Comparison of ENCODE assay signal across 13 cellular contexts in the genomic region with DNA sequence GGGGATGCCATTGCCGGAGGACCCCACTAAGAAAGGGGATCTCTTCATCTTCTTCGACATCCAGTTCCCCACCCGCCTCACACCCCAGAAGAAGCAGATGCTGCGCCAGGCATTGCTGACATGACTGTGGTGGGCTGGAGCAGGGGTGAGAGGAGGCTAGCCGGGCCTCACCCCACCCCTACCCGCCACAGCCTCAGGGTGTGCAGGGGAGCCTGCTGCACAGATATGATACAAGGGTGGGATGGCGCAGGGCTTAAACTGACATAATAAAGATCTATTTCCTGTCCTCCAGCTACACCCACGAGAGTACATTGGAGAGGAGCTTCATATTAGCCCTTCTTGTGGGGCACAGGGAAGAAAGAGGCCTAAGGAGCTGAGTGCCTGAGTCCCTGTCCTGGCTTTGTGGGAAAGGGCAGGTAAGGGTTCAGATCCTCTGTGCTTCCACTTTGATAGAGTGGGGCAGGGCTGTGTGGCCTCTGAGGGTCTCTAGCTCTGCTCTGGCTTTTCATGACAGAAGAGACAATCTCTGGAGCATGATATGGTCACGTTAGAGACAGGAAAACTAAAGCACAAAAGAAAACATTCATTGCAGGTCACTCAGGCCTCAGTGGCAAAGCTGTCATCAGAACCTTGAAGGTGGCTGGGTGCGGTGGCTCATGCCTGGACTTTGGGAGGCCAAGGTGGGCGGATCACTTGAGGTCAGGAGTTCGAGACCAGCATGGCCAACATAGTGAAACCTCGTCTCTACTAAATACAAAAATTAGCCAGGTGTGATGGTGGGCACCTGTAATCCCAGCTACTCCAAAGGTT. TPM values are rescaled to one million over a fixed set of nuclear protein-coding genes. Genes with fewer than 3 reads are reported as not detected.
DNase-seq lines count a peak whose midpoint lies in the region; ATAC-seq, FAIRE-seq and TF ChIP-seq lines count a peak whose summit lies in the region.
"Had no signal": no experiment of that assay in that cellular context is flagged by ENCODE, and none has a peak within 500 bp of the region (broad histone marks: within the 10 kb centered on the region; RNA-seq: fewer than 3 reads in every experiment).

No MANE protein-coding gene starts in this region.

- no peaks in the 10 kb centered on the region for H3K9me3 Mint-ChIP-seq in T-helper 1 cell treated with Interleukin-12 subunit alpha and Interleukin-12 subunit beta and Interleukin-4 antibody, amounts not matched to agents 30 μg/mL and 1 μg/mL, for 36 hours
- no peaks in the 10 kb centered on the region for H3K9me3 Mint-ChIP-seq in type B pancreatic cell

- DNase-seq in cardiac septum (ENCODE audit: low spot score) (peak; percentile 38), Right ventricle myocardium superior (no peak), type B pancreatic cell (ENCODE audit: extremely low spot score, unreplicated experiment) (no peak), HK-2 (ENCODE audit: unreplicated experiment) (no peak), small intestine (no peak)
- DNase-seq in effector memory CD4-positive, alpha-beta T cell = no peak
- DNase-seq: activated CD8-positive, alpha-beta memory T cell treated with anti-CD3 and anti-CD28 coated beads, Interleukin-2, amount 50 U/mL, for 4 hours; NCI-H774 had no signal

- intact Hi-C loops in cardiac septum (cut with DNase I) = loop anchor here (10.0 kb wide), 2 partner anchors 125 to 355 kb away; no protein-coding TSS in a partner anchor
- intact Hi-C loops in Right ventricle myocardium superior (cut with DNase I) = loop anchor here (10.0 kb wide), 3 partner anchors 55 to 475 kb away; no protein-coding TSS in a partner anchor

- FAIRE-seq in small intestine (lab: Jason Lieb, UNC) = no peak
- FAIRE-seq: islet of Langerhans had no signal

- H3K27me3 ChIP-seq in effector memory CD4-positive, alpha-beta T cell (replicated peaks; ENCODE audit: control insufficient read depth, insufficient read depth, low read length, poor library complexity, severe bottlenecking) = no peaks in the 10 kb centered on the region
- H3K27me3 ChIP-seq in small intestine (ENCODE audit: control insufficient read depth in 2 of 2, insufficient read depth in 2 of 2, low read length in 2 of 2) = no peaks in the 10 kb centered on the region
- H3K27me3 ChIP-seq: BLaER1 had no signal

- no peaks in the 10 kb centered on the region for H3K27me3 Mint-ChIP-seq in T-helper 1 cell treated with Interleukin-12 subunit alpha and Interleukin-12 subunit beta and Interleukin-4 antibody, amounts not matched to agents 30 μg/mL and 1 μg/mL, for 36 hours (ENCODE audit: low read depth)
- H3K27me3 Mint-ChIP-seq in type B pancreatic cell = no peaks in the 10 kb centered on the region

- peak overlapping the region; percentile 72 for H3K27ac Mint-ChIP-seq in T-helper 1 cell treated with Interleukin-12 subunit alpha and Interleukin-12 subunit beta and Interleukin-4 antibody, amounts not matched to agents 30 μg/mL and 1 μg/mL, for 36 hours
- H3K27ac Mint-ChIP-seq in type B pancreatic cell = peak overlapping the region; percentile 73

- H3K36me3 ChIP-seq in effector memory CD4-positive, alpha-beta T cell (ENCODE audit: control insufficient read depth, insufficient read depth, low read length) = peaks cover 8% of the 10 kb centered on the region
- peaks cover 0 to 2% of the 10 kb centered on the region in 2 donors for H3K36me3 ChIP-seq in small intestine (ENCODE audit: control insufficient read depth in 2 of 2, insufficient read depth in 2 of 2, low read length in 2 of 2)

- ATAC-seq in Right ventricle myocardium superior (ENCODE audit: poor library complexity) = no peak
- ATAC-seq in GM19351 (IDR thresholded peaks at IDR 0.05; ENCODE audit: unreplicated experiment) = no peak

- no peak overlapping the region for H3K4me3 Mint-ChIP-seq in T-helper 1 cell treated with Interleukin-12 subunit alpha and Interleukin-12 subunit beta and Interleukin-4 antibody, amounts not matched to agents 30 μg/mL and 1 μg/mL, for 36 hours
- H3K4me3 Mint-ChIP-seq in type B pancreatic cell = no peak overlapping the region

- peaks cover 22% of the 10 kb centered on the region for H3K36me3 Mint-ChIP-seq in T-helper 1 cell treated with Interleukin-12 subunit alpha and Interleukin-12 subunit beta and Interleukin-4 antibody, amounts not matched to agents 30 μg/mL and 1 μg/mL, for 36 hours (ENCODE audit: low read depth)
- H3K36me3 Mint-ChIP-seq in type B pancreatic cell = peaks cover under 1% of the 10 kb centered on the region

- H3K27ac ChIP-seq in effector memory CD4-positive, alpha-beta T cell (ENCODE audit: insufficient read depth, low read length, poor library complexity, severe bottlenecking) = peak overlapping the region; percentile 59
- no peak overlapping the region for H3K27ac ChIP-seq in small intestine (ENCODE audit: low read depth in 1 of 2, low read length in 1 of 2)

- no peaks in the 10 kb centered on the region for H3K9me3 ChIP-seq in effector memory CD4-positive, alpha-beta T cell (ENCODE audit: control insufficient read depth, low read length)
- no peaks in the 10 kb centered on the region for H3K9me3 ChIP-seq in small intestine (ENCODE audit: control insufficient read depth, low read depth)
- H3K9me3 ChIP-seq: BLaER1 had no signal

- peaks cover 63% of the 10 kb centered on the region for H3K4me1 Mint-ChIP-seq in T-helper 1 cell treated with Interleukin-12 subunit alpha and Interleukin-12 subunit beta and Interleukin-4 antibody, amounts not matched to agents 30 μg/mL and 1 μg/mL, for 36 hours (ENCODE audit: low read depth)
- H3K4me1 Mint-ChIP-seq in type B pancreatic cell (ENCODE audit: unreplicated experiment) = peaks cover 6% of the 10 kb centered on the region

- WGBS in small intestine, 3 donors = 48 to 73% (median 51%) methylated on average over 13 of the region's 13 CpGs

- peak overlapping the region; percentile 14 for H3K4me3 ChIP-seq in effector memory CD4-positive, alpha-beta T cell (ENCODE audit: insufficient read depth, low read depth, low read length, poor library complexity, severe bottlenecking)
- no peak overlapping the region for H3K4me3 ChIP-seq in small intestine (ENCODE audit: low read depth in 1 of 2, low read length in 2 of 2)
- H3K4me3 ChIP-seq: BLaER1 had no signal

- peaks cover 83% of the 10 kb centered on the region for H3K4me1 ChIP-seq in effector memory CD4-positive, alpha-beta T cell (ENCODE audit: control insufficient read depth, insufficient read depth, low read length, poor library complexity, severe bottlenecking)
- H3K4me1 ChIP-seq in small intestine (ENCODE audit: control insufficient read depth in 2 of 2, insufficient read depth in 1 of 2, low read depth in 1 of 2, low read length in 1 of 2) = peaks cover 0 to 4% of the 10 kb centered on the region in 2 donors

- no peak for TF ChIP-seq CTCF in type B pancreatic cell (conservative IDR thresholded peaks at IDR 0.05)

RNA-seq across cellular contexts. Expression of gene UCP2, which starts 12.4 kb away (rescaled TPM):
- total RNA-seq in cardiac septum = 12.0 TPM
- total RNA-seq in Right ventricle myocardium superior = 25.8 TPM
- total RNA-seq in type B pancreatic cell (ENCODE audit: low replicate concordance) = 70.4 and 104 TPM in 2 replicates
- polyA plus RNA-seq in small intestine = 10 to 100 TPM; 26.4 to 49.8 (median 33.2) TPM

RNA-seq across cellular contexts. Expression of gene DNAJB13, which starts 19.4 kb away (rescaled TPM):
- total RNA-seq in cardiac septum (not detected), Right ventricle myocardium superior (not detected), type B pancreatic cell (ENCODE audit: low replicate concordance) (2.8 TPM in 1 of 2 replicates, not detected in the other)
- 1 to 10 TPM in 1 of 3 donors, under 1 TPM in 2; 0.03 to 4.5 (median 0.54) TPM for polyA plus RNA-seq in small intestine
- total RNA-seq: osteoblast had no signal

RNA-seq across cellular contexts. Expression of gene UCP3, which starts 38.7 kb away (rescaled TPM):
- 0.54 TPM for total RNA-seq in cardiac septum
- 17.2 TPM for total RNA-seq in Right ventricle myocardium superior
- 2.4 and 3.7 TPM in 2 replicates for total RNA-seq in type B pancreatic cell (ENCODE audit: low replicate concordance)
- polyA plus RNA-seq in small intestine = under 1 TPM; 0.54 to 0.89 (median 0.84) TPM
